ENCODE assay signal across 15 cellular contexts in the genomic region with DNA sequence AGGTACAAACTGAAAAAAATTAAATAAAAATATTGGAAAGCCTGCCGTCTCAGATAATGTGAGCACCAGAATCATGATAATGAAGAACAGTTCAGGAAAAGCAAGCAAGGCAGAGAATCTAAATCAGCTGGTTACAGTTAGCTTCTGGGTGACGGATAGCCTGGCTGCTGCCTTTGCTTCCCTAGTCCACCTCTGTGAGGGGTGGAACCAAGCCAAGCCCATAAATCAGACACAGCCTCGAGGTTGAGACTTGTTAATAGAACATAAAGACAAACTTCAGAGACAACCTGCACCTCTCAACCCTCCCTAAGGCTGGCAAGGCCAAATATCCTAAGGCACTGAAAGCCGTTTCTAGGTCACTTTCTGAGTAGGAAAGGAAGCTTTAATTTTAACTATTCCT.
DNase-seq lines count a peak whose midpoint lies in the region; ATAC-seq and TF ChIP-seq lines count a peak whose summit lies in the region.
"Had no signal": no experiment of that assay in that cellular context is flagged by ENCODE, and none has a peak within 500 bp of the region (broad histone marks: within the 10 kb centered on the region; RNA-seq: fewer than 3 reads in every experiment).

No MANE protein-coding gene starts in this region.

- CTCF ChIA-PET in HEK293 (lab: Yijun Ruan, JAX) (interaction anchor here (1.4 kb wide), 1 partner anchor 338 kb away, joined by 4 read pairs; no protein-coding TSS in a partner anchor), mammary epithelial cell (lab: Charles Lee; ENCODE audit: low non-redundant PET) (no interaction called here)

- H3K4me3 ChIP-seq in HEK293 (ENCODE audit: low read depth, low read length) (no peak overlapping the region), mammary epithelial cell (replicated peaks in 1 of 3; ENCODE audit: insufficient read depth in 1 of 3, low read depth in 2 of 3, low read length in 3 of 3) (no peak overlapping the region), prostate gland (no peak overlapping the region)
- H3K4me3 ChIP-seq: GM12878 had no signal

- DNase-seq in NCI-H446 (lab: John Stamatoyannopoulos, UW) = peak; percentile 25 to 50
- DNase-seq in mammary epithelial cell = peak; percentile 68
- peak; percentile 81 for DNase-seq in prostate gland (ENCODE audit: low spot score)
- DNase-seq in chondrocyte (ENCODE audit: low spot score) = no peak
- DNase-seq in D341Med (ENCODE audit: low spot score) = no peak
- DNase-seq: activated CD4-positive, alpha-beta T cell treated with anti-CD3 and anti-CD28 coated beads, Interleukin-2, amount 50 U/mL, for 1 hour; Caco-2; effector CD4-positive, alpha-beta T cell; NCI-H1436 had no signal

- H3K36me3 ChIP-seq in HEK293 (ENCODE audit: control insufficient read depth in 2 of 2, insufficient read depth in 1 of 2, low read length in 2 of 2) (no peaks in the 10 kb centered on the region), mammary epithelial cell (ENCODE audit: insufficient read depth, low read length) (no peaks in the 10 kb centered on the region), prostate gland (no peaks in the 10 kb centered on the region)

- peaks cover 24% of the 10 kb centered on the region for H3K27me3 Mint-ChIP-seq in chondrocyte (ENCODE audit: low read depth)

- no peak overlapping the region for H3K9ac ChIP-seq in mammary epithelial cell (ENCODE audit: insufficient read depth, low read length)

- H3K79me2 ChIP-seq in mammary epithelial cell (ENCODE audit: insufficient read depth, low read length) = no peaks in the 10 kb centered on the region

- no peaks in the 10 kb centered on the region for H4K20me1 ChIP-seq in mammary epithelial cell (ENCODE audit: insufficient read depth, low read length)

- 2% methylated on average over 4 of the region's 4 CpGs for WGBS in mammary epithelial cell (ENCODE audit: low coverage, missing lambda C conversion rate)
- 5% methylated on average over 4 of the region's 4 CpGs for WGBS in prostate gland

- dilution Hi-C loops in mammary epithelial cell (cut with HindIII; ENCODE audit: low sequenced_read_pairs) = no loop called here

- intact Hi-C loops in mammary epithelial cell (cut with micrococcal nuclease) = loop anchor here (1.0 kb wide), 1 partner anchor 338 kb away; no protein-coding TSS in a partner anchor
- intact Hi-C loops in prostate gland (cut with DNase I) = no loop called here

- no peak for TF ChIP-seq POLR2A in prostate gland (IDR thresholded peaks at IDR 0.05)

- in situ Hi-C loops in mammary epithelial cell (cut with MboI; ENCODE audit: low sequenced_read_pairs in 2 of 2) = loop anchor here (10.0 to 25.0 kb wide), 5 partner anchors 332 to 785 kb away; partner anchors contain the start of genes DNAH7 (in 1 of the 2) and SLC39A10 (in 1 of the 2)

- peaks cover 8% of the 10 kb centered on the region for H3K4me1 Mint-ChIP-seq in chondrocyte (ENCODE audit: low read depth)
- H3K4me1 Mint-ChIP-seq: activated T-helper 17 cell treated with anti-CD3 and anti-CD28 coated beads, Interleukin-2, amount 50 U/mL, for 72 hours had no signal

- POLR2A ChIA-PET in HEK293 (lab: Yijun Ruan, JAX) = no interaction called here

- no peaks in the 10 kb centered on the region for H3K9me3 ChIP-seq in HEK293 (ENCODE audit: control insufficient read depth, insufficient read depth, low read depth, low read length)
- H3K9me3 ChIP-seq in mammary epithelial cell (replicated peaks; ENCODE audit: insufficient read depth, low read length) = no peaks in the 10 kb centered on the region
- no peaks in the 10 kb centered on the region for H3K9me3 ChIP-seq in prostate gland
- H3K9me3 ChIP-seq: Caco-2 had no signal

- peak overlapping the region; percentile 44 for H3K4me2 ChIP-seq in mammary epithelial cell (ENCODE audit: insufficient read depth, low read depth, low read length)

- no peaks in the 10 kb centered on the region for H3K27me3 ChIP-seq in mammary epithelial cell (ENCODE audit: insufficient read depth, low read length)
- no peaks in the 10 kb centered on the region for H3K27me3 ChIP-seq in prostate gland (replicated peaks; ENCODE audit: insufficient read depth)

- peak overlapping the region; percentile 74 for H2AFZ ChIP-seq in mammary epithelial cell (ENCODE audit: low read depth, low read length)

- ATAC-seq in HG03196 (IDR thresholded peaks at IDR 0.05; ENCODE audit: unreplicated experiment) = no peak
- ATAC-seq: activated T-helper 17 cell treated with anti-CD3 and anti-CD28 coated beads, Interleukin-2, amount 50 U/mL, for 72 hours; GM12878; left lobe of liver had no signal

- peaks cover 4% of the 10 kb centered on the region for H3K9me3 Mint-ChIP-seq in chondrocyte (ENCODE audit: low read depth)
- H3K9me3 Mint-ChIP-seq: activated T-helper 17 cell treated with anti-CD3 and anti-CD28 coated beads, Interleukin-2, amount 50 U/mL, for 72 hours had no signal

- H3K4me1 ChIP-seq in HEK293 (ENCODE audit: control insufficient read depth, insufficient read depth, low read length) (no peaks in the 10 kb centered on the region), mammary epithelial cell (ENCODE audit: insufficient read depth, low read length) (peaks cover 46% of the 10 kb centered on the region), prostate gland (replicated peaks) (peaks cover 14% of the 10 kb centered on the region)

- TF ChIP-seq CTCF in HEK293 (tag by site-specific recombination; IDR thresholded peaks at IDR 0.05) = no peak
- TF ChIP-seq CTCF in mammary epithelial cell (conservative IDR thresholded peaks at IDR 0.05 in 1 of 2, IDR thresholded peaks at IDR 0.05 in 1 of 2; ENCODE audit: extremely low read depth in 1 of 2, insufficient read depth in 1 of 2, low read depth in 1 of 2, low read length in 2 of 2) = no peak
- TF ChIP-seq CTCF in prostate gland (IDR thresholded peaks at IDR 0.05) = no peak
- no peak for TF ChIP-seq CTCF in chondrocyte (IDR thresholded peaks at IDR 0.05)

- no peak overlapping the region for H3K27ac Mint-ChIP-seq in chondrocyte (ENCODE audit: unreplicated experiment)
- H3K27ac Mint-ChIP-seq: activated T-helper 17 cell treated with anti-CD3 and anti-CD28 coated beads, Interleukin-2, amount 50 U/mL, for 72 hours; T-helper 1 cell treated with Interleukin-12 subunit alpha and Interleukin-12 subunit beta and Interleukin-4 antibody, amounts not matched to agents 30 μg/mL and 1 μg/mL, for 36 hours had no signal

- no peaks in the 10 kb centered on the region for H3K36me3 Mint-ChIP-seq in chondrocyte (ENCODE audit: low read depth)

- BruUV-seq in mammary epithelial cell (replicated peaks; lab: Mats Ljungman, UMichigan) = no TSS peak

- H3K4me3 Mint-ChIP-seq in chondrocyte (ENCODE audit: unreplicated experiment) = no peak overlapping the region
- H3K4me3 Mint-ChIP-seq: activated T-helper 17 cell treated with anti-CD3 and anti-CD28 coated beads, Interleukin-2, amount 50 U/mL, for 72 hours; T-helper 1 cell treated with Interleukin-12 subunit alpha and Interleukin-12 subunit beta and Interleukin-4 antibody, amounts not matched to agents 30 μg/mL and 1 μg/mL, for 36 hours had no signal

- H3K27ac ChIP-seq in HEK293 (ENCODE audit: extremely low read depth, low read depth, low read length) = no peak overlapping the region
- H3K27ac ChIP-seq in mammary epithelial cell (ENCODE audit: insufficient read depth, low read depth, low read length) = peak overlapping the region; percentile 3
- H3K27ac ChIP-seq in prostate gland = peak overlapping the region; percentile 20 to 21

TF ChIP-seq in HEK293, 187 proteins besides CTCF, POLR2A, EP300 and RAD21:
- no peak for TF ChIP-seq ZNF302 (tag by site-specific recombination; IDR thresholded peaks at IDR 0.05; ENCODE audit: low read depth)
- TF ChIP-seq ZNF785 (tag by site-specific recombination; IDR thresholded peaks at IDR 0.05) = no peak
- TF ChIP-seq MEIS1 (CRISPR knock-in tag; IDR thresholded peaks at IDR 0.05; ENCODE audit: borderline replicate concordance) = peak; percentile 63; the same call in 1 of the 2 replicates
- no peak for TF ChIP-seq ZNF214 (tag by site-specific recombination; IDR thresholded peaks at IDR 0.05; ENCODE audit: borderline replicate concordance)
TF ChIP-seq in HEK293: peak in this region for 1.

Comparison
In these comparisons a context has a peak if more than half of its experiments do, and no peak if none do; other contexts are left out.
1. DNase-seq: peak in NCI-H446 (2 of 2), mammary epithelial cell (single experiment) and prostate gland (single experiment); none in chondrocyte (single experiment) and D341Med (single experiment).